Comparison of ENCODE assay signal across 8 cellular contexts in the genomic region with DNA sequence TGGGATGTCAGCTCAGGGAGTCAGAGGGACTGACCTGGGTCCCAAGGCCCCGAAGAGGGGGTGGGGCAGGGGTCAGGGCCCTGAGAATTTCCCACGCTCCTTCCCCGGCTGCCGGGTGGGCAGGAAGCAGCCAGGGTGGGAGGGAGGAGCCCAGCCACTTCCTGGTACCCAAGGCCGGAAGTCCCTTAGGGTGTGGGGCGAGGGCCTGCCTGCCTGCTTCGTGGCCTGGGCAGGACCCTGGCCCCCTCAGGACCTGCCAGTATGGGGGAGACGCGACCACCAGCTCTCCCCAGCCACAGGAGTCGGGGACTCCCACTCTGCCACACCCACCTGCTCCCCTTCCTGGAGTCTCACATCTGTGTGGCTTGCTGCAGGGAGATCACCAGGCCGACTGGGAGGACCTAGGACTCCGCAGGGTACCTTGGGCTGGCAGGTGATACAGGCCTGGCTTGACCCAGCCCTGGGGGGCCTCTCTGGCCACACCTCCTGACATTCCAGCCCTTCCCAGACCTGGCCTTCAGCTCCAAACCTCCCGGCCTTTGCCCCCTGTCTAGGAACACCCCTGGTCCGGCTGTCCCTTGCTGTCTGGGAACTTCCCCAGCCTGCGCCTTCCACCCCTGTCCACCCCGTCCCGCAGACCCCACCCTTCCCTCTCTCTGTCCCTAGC. TPM values are rescaled to one million over a fixed set of nuclear protein-coding genes. Genes with fewer than 3 reads are reported as not detected.
DNase-seq lines count a peak whose midpoint lies in the region.

No MANE protein-coding gene starts in this region.

- H3K9me3 ChIP-seq in duodenal mucosa (ENCODE audit: control insufficient read depth in 1 of 2, low read length in 2 of 2) = no peaks in the 10 kb centered on the region
- no peaks in the 10 kb centered on the region for H3K9me3 ChIP-seq in mononuclear cell (ENCODE audit: low read depth, low read length)
- no peaks in the 10 kb centered on the region for H3K9me3 ChIP-seq in thymus (ENCODE audit: control insufficient read depth)

- in situ Hi-C loops in KBM-7 (cut with MboI; ENCODE audit: low pct_unique_long_range_greater_than_20kb, low sequenced_read_pairs) = no loop called here

- peak; percentile 73 for DNase-seq in NK-92 treated with Interleukin-12 subunit alpha and Interleukin-12 subunit beta, amount 100 ng/mL, for 24 hours (lab: John Stamatoyannopoulos, UW)
- DNase-seq in NK-92 (lab: John Stamatoyannopoulos, UW; ENCODE audit: unreplicated experiment) (no peak), KBM-7 (peak; percentile 61), NCI-H2081 (lab: John Stamatoyannopoulos, UW) (no peak)
- DNase-seq in activated CD4-positive, CD25-positive, alpha-beta regulatory T cell treated with anti-CD3 and anti-CD28 coated beads, Interleukin-2, amount 50 U/mL, for 72 hours = peak; percentile 72

- WGBS in thymus = 21% methylated on average over 17 of the region's 17 CpGs

- H3K9ac ChIP-seq in duodenal mucosa (ENCODE audit: low read depth in 1 of 2, low read length in 2 of 2) = peak overlapping the region; percentile 76 to 82

- H3K36me3 ChIP-seq in duodenal mucosa (ENCODE audit: control insufficient read depth in 1 of 2, insufficient read depth in 2 of 2, low read length in 2 of 2) = peaks cover 19 to 25% of the 10 kb centered on the region in 2 donors
- peaks cover 38% of the 10 kb centered on the region for H3K36me3 ChIP-seq in thymus (ENCODE audit: control insufficient read depth, insufficient read depth)

- H3K27me3 ChIP-seq in duodenal mucosa (ENCODE audit: control insufficient read depth in 1 of 2, insufficient read depth in 2 of 2, low read length in 2 of 2) = no peaks in the 10 kb centered on the region
- no peaks in the 10 kb centered on the region for H3K27me3 ChIP-seq in mononuclear cell (ENCODE audit: insufficient read depth, low read length)
- H3K27me3 ChIP-seq in thymus (ENCODE audit: control insufficient read depth, insufficient read depth) = no peaks in the 10 kb centered on the region

- H3K4me1 ChIP-seq in duodenal mucosa (ENCODE audit: control insufficient read depth in 1 of 2, insufficient read depth in 2 of 2, low read length in 2 of 2) (peaks cover 53 to 60% of the 10 kb centered on the region in 2 donors), mononuclear cell (ENCODE audit: insufficient read depth, low read length) (peaks cover 95% of the 10 kb centered on the region), thymus (ENCODE audit: control insufficient read depth, insufficient read depth, low read length) (peaks cover 37% of the 10 kb centered on the region)

- H3K4me3 ChIP-seq in duodenal mucosa (ENCODE audit: low read depth in 1 of 2, low read length in 2 of 2) (peak overlapping the region; percentile 54 to 63), mononuclear cell (ENCODE audit: low read length) (peak overlapping the region; percentile 40), thymus (ENCODE audit: low read length) (peak overlapping the region; percentile 41)

- H3K27ac ChIP-seq in duodenal mucosa (ENCODE audit: low read depth, low read length) (peak overlapping the region; percentile 99), thymus (ENCODE audit: low read depth) (peak overlapping the region; percentile 95)

RNA-seq across cellular contexts. Expression of a gene that starts 9.8 kb away (rescaled TPM):
- total RNA-seq in mononuclear cell = 455 TPM
- polyA plus RNA-seq in thymus = 693 TPM

RNA-seq across cellular contexts. Expression of a gene that starts 11.0 kb away (rescaled TPM):
- total RNA-seq in mononuclear cell = 67.0 TPM
- polyA plus RNA-seq in thymus = 55.1 TPM

RNA-seq across cellular contexts. Expression of a gene that starts 16.0 kb away (rescaled TPM):
- 16.3 TPM for total RNA-seq in mononuclear cell
- polyA plus RNA-seq in thymus = 62.2 TPM

RNA-seq across cellular contexts. Expression of a gene that starts 17.8 kb away (rescaled TPM):
- 10.4 TPM for total RNA-seq in mononuclear cell
- 150 TPM for polyA plus RNA-seq in thymus

RNA-seq across cellular contexts. Expression of a gene that starts 21.5 kb away (rescaled TPM):
- not detected for total RNA-seq in mononuclear cell
- 0.37 TPM for polyA plus RNA-seq in thymus

Comparison
In these comparisons a context has a peak if more than half of its experiments do, and no peak if none do; other contexts are left out.
1. DNase-seq: peak in NK-92 treated with Interleukin-12 subunit alpha and Interleukin-12 subunit beta, amount 100 ng/mL, for 24 hours (single experiment), KBM-7 (single experiment) and activated CD4-positive, CD25-positive, alpha-beta regulatory T cell treated with anti-CD3 and anti-CD28 coated beads, Interleukin-2, amount 50 U/mL, for 72 hours (single experiment); none in NK-92 (single experiment) and NCI-H2081 (0 of 2).
2. Peak in every context shown above with its lines, with median percentiles within 50 percentile points of each other: H3K4me3 ChIP-seq.